8 cellular contexts compared by ENCODE assay signal in genomic region chr15:94230886-94231727, GRCh38. TPM values are rescaled to one million over a fixed set of nuclear protein-coding genes. Genes with fewer than 3 reads are reported as not detected.
DNase-seq lines count a peak whose midpoint lies in the region; ATAC-seq and TF ChIP-seq lines count a peak whose summit lies in the region.

Gene MCTP2, plus strand, starts transcription at chr15:94231561. Its CDS starts 66,705 bp downstream, at chr15:94298266.

- no peaks in the 10 kb centered on the region for H3K4me1 ChIP-seq in ACC112 (ENCODE audit: control insufficient read depth, insufficient read depth, low read length, unreplicated experiment)
- peaks cover 28% of the 10 kb centered on the region for H3K4me1 ChIP-seq in suprapubic skin

- no peak for TF ChIP-seq CTCF in neural cell (IDR thresholded peaks at IDR 0.05; ENCODE audit: poor library complexity, severe bottlenecking)
- TF ChIP-seq CTCF in suprapubic skin (IDR thresholded peaks at IDR 0.05): no peak

- peak; percentile 81 for ATAC-seq in GM18907 (IDR thresholded peaks at IDR 0.05; ENCODE audit: unreplicated experiment)
- peak; percentile 80 for ATAC-seq in HG03175 (IDR thresholded peaks at IDR 0.05; ENCODE audit: unreplicated experiment)

- H3K4me2 ChIP-seq in neural cell (ENCODE audit: low read length): peak within 1 kb of the TSS; percentile 45

- peak within 1 kb of the TSS; percentile 81 for H3K4me3 ChIP-seq in ACC112 (ENCODE audit: low read depth, low read length)
- peak within 1 kb of the TSS; percentile 72 for H3K4me3 ChIP-seq in neural cell (ENCODE audit: low read length)
- peak within 1 kb of the TSS; percentile 87 for H3K4me3 ChIP-seq in suprapubic skin

- peak within 1 kb of the TSS; percentile 48; the same call in 1 of the 2 replicates for H3K27ac ChIP-seq in ACC112 (ENCODE audit: low read depth, low read length)
- H3K27ac ChIP-seq in neural cell (ENCODE audit: low read length): no peak within 1 kb of the TSS
- peak within 1 kb of the TSS; percentile 82 for H3K27ac ChIP-seq in suprapubic skin

- no peaks in the 10 kb centered on the region for H4K20me1 ChIP-seq in neural cell (ENCODE audit: insufficient read depth)

- H3K27me3 ChIP-seq in ACC112 (ENCODE audit: insufficient read depth, low read length): peaks cover 4% of the 10 kb centered on the region; the same call in 1 of the 2 replicates
- H3K27me3 ChIP-seq in neural cell (ENCODE audit: insufficient read depth, low read depth, low read length): peaks cover 57% of the 10 kb centered on the region
- no peaks in the 10 kb centered on the region for H3K27me3 ChIP-seq in suprapubic skin

- TF ChIP-seq EP300 in neural cell (conservative IDR thresholded peaks at IDR 0.05; ENCODE audit: poor library complexity, severe bottlenecking) (no peak), suprapubic skin (IDR thresholded peaks at IDR 0.05) (no peak)

- 0% methylated on average over 32 of the region's 66 CpGs for WGBS in suprapubic skin

- H3K36me3 ChIP-seq in ACC112 (ENCODE audit: insufficient read depth, low read length) (no peaks in the 10 kb centered on the region), neural cell (ENCODE audit: insufficient read depth, low read length) (no peaks in the 10 kb centered on the region), suprapubic skin (no peaks in the 10 kb centered on the region)

- peak within 1 kb of the TSS; percentile 49 for H2AFZ ChIP-seq in ACC112 (ENCODE audit: low read length, unreplicated experiment)
- no peak within 1 kb of the TSS for H2AFZ ChIP-seq in neural cell (ENCODE audit: low read depth, low read length)

- H3K79me2 ChIP-seq in ACC112 (ENCODE audit: control insufficient read depth, insufficient read depth, low read length, unreplicated experiment): no peaks in the 10 kb centered on the region
- no peaks in the 10 kb centered on the region for H3K79me2 ChIP-seq in neural cell (replicated peaks; ENCODE audit: insufficient read depth, low read length)

- no peak for TF ChIP-seq POLR2A in suprapubic skin (IDR thresholded peaks at IDR 0.05)

- H3F3A ChIP-seq in neural cell (ENCODE audit: insufficient read depth, low read length, poor library complexity, severe bottlenecking): no peaks in the 10 kb centered on the region

- no peaks in the 10 kb centered on the region for H3K9me2 ChIP-seq in neural cell (ENCODE audit: insufficient read depth, low read length)

- DNase-seq in NK-92 (lab: John Stamatoyannopoulos, UW; ENCODE audit: unreplicated experiment) (peak; percentile 50), fibroblast of gingiva (ENCODE audit: low read depth) (peak; percentile 46), suprapubic skin (ENCODE audit: low spot score in 2 of 2) (peak; percentile 88 to 89)
- DNase-seq in activated CD8-positive, alpha-beta memory T cell treated with anti-CD3 and anti-CD28 coated beads, Interleukin-2, amount 50 U/mL, for 48 hours: peak; percentile 91

- TF ChIP-seq RAD21 in neural cell (conservative IDR thresholded peaks at IDR 0.05): no peak

- H3K9me3 ChIP-seq in neural cell (ENCODE audit: low read length) (no peaks in the 10 kb centered on the region), suprapubic skin (no peaks in the 10 kb centered on the region)

- H3K9ac ChIP-seq in neural cell (ENCODE audit: low read length): no peak within 1 kb of the TSS

TF ChIP-seq in neural cell, 6 proteins besides CTCF, POLR2A, EP300 and RAD21:
- TF ChIP-seq SMC3 (conservative IDR thresholded peaks at IDR 0.05; ENCODE audit: poor library complexity) (no peak), REST (IDR thresholded peaks at IDR 0.05; ENCODE audit: borderline replicate concordance) (no peak), POLR2AphosphoS5 (IDR thresholded peaks at IDR 0.05) (no peak), TAF1 (IDR thresholded peaks at IDR 0.05; ENCODE audit: low read depth) (no peak), EZH2 (IDR thresholded peaks at IDR 0.05; ENCODE audit: borderline replicate concordance, insufficient read depth, low read length, poor library complexity, severe bottlenecking) (no peak), MXI1 (conservative IDR thresholded peaks at IDR 0.05; ENCODE audit: poor library complexity, severe bottlenecking) (no peak)

RNA-seq across cellular contexts. Expression of gene MCTP2, which starts in this region (rescaled TPM):
- polyA plus RNA-seq in neural cell: not detected in 2 replicates
- polyA minus RNA-seq in neural cell: not detected in 2 replicates
- total RNA-seq in suprapubic skin: 10 to 100 TPM; 17.2 to 41.8 (median 20.5) TPM
